In genomic region chr3:140635276-140635675, GRCh38 we compare ENCODE assay signal across 37 cellular contexts. TPM values are rescaled to one million over a fixed set of nuclear protein-coding genes. Genes with fewer than 3 reads are reported as not detected.
"Had no signal": no experiment of that assay in that cellular context is flagged by ENCODE, and none has a peak within 500 bp of the region (broad histone marks: within the 10 kb centered on the region; RNA-seq: fewer than 3 reads in every experiment).

No MANE protein-coding gene starts in this region.

- H3K27ac ChIP-seq: brain microvascular endothelial cell, PC-9, RWPE1 had no signal

- FAIRE-seq: colon, RCC 7860 had no signal

- H3K36me3 ChIP-seq: brain microvascular endothelial cell had no signal

- H3K27me3 ChIP-seq: brain microvascular endothelial cell had no signal

- H3K4me3 ChIP-seq: PC-9 had no signal

- H2AFZ ChIP-seq: PC-9 had no signal

- ATAC-seq: activated CD8-positive, alpha-beta T cell treated with anti-CD3 and anti-CD28 coated beads for 36 hours; activated T-cell treated with anti-CD3 and anti-CD28 coated beads, Interleukin-2, amount 50 U/mL, for 72 hours; activated T-helper 17 cell treated with anti-CD3 and anti-CD28 coated beads, Interleukin-2, amount 50 U/mL, for 72 hours; Right ventricle myocardium inferior had no signal

- DNase-seq: activated CD4-positive, alpha-beta T cell treated with anti-CD3 and anti-CD28 coated beads, Interleukin-2, amount 10 ng/mL, durations not matched to agents 24 days and 14 days; activated CD4-positive, alpha-beta T cell treated with anti-CD3 and anti-CD28 coated beads, Interleukin-2, amount 50 U/mL, for 4 hours; activated CD8-positive, alpha-beta T cell treated with anti-CD3 and anti-CD28 coated beads for 36 hours; activated effector memory CD4-positive, alpha-beta T cell treated with anti-CD3 and anti-CD28 coated beads, Interleukin-2, amount 50 U/mL, for 16 hours; activated naive CD4-positive, alpha-beta T cell; activated naive CD4-positive, alpha-beta T cell treated with anti-CD3 and anti-CD28 coated beads, Interleukin-2, amount 50 U/mL, for 16 hours; activated naive CD8-positive, alpha-beta T cell treated with anti-CD3 and anti-CD28 coated beads for 36 hours; activated T-cell treated with anti-CD3 and anti-CD28 coated beads, Interleukin-2, amount 50 U/mL, for 1 hour; activated T-cell treated with anti-CD3 and anti-CD28 coated beads, Interleukin-2, amount 50 U/mL, for 72 hours; amniotic stem cell; aorta; brain microvascular endothelial cell; central memory CD4-positive, alpha-beta T cell; NCI-H1105; NCI-H1436; NCI-H1694; NCI-H1930; NCI-H2081 treated with DMSO at 0.1 percent for 48 hours; NCI-H345; NCI-H524 treated with DMSO at 0.1 percent for 48 hours; PC-9; SIG-M5; SW 1271; T-helper 1 cell; T-helper 2 cell; T-helper 9 cell had no signal

- H3K4me2 ChIP-seq: PC-9 had no signal

RNA-seq across cellular contexts. Expression of gene TRIM42, which starts 42.6 kb away (rescaled TPM):
- total RNA-seq: activated CD4-positive, alpha-beta T cell treated with anti-CD3 and anti-CD28 coated beads, Interleukin-2, amount 10 ng/mL, durations not matched to agents 24 days and 14 days; activated CD8-positive, alpha-beta memory T cell treated with anti-CD3 and anti-CD28 coated beads for 36 hours; activated CD8-positive, alpha-beta T cell treated with anti-CD3 and anti-CD28 coated beads for 36 hours; activated naive CD8-positive, alpha-beta T cell treated with anti-CD3 and anti-CD28 coated beads for 36 hours; activated T-cell treated with anti-CD3 and anti-CD28 coated beads, Interleukin-2, amount 50 U/mL, for 72 hours; activated T-helper 17 cell treated with anti-CD3 and anti-CD28 coated beads, Interleukin-2, amount 50 U/mL, for 72 hours; aorta; cerebellum; MCF 10A; NCI-H460; OCI-LY7; PC-9; Right ventricle myocardium inferior; SK-MEL-5 had no signal
- polyA plus RNA-seq: aorta had no signal
